Comparison of ENCODE assay signal across 2 cellular contexts in genomic region chr6:35544748-35545361, GRCh38.
TF ChIP-seq lines count a peak whose summit lies in the region.

No MANE protein-coding gene starts in this region.

TF ChIP-seq in IMR-90, 13 proteins besides CTCF, POLR2A, EP300 and RAD21:
- no peak for TF ChIP-seq RCOR1 (IDR thresholded peaks at IDR 0.05; ENCODE audit: insufficient replicate concordance, low read length)

TF ChIP-seq in HepG2, 621 proteins besides CTCF, POLR2A, EP300 and RAD21:
- TF ChIP-seq HNRNPK (IDR thresholded peaks at IDR 0.05; ENCODE audit: low read depth, low read length, poor library complexity, severe bottlenecking) (peak; percentile 14), CHCHD3 (CRISPR knock-in tag; IDR thresholded peaks at IDR 0.05) (no peak)
